Comparison of ENCODE assay signal across 25 cellular contexts in the genomic region with DNA sequence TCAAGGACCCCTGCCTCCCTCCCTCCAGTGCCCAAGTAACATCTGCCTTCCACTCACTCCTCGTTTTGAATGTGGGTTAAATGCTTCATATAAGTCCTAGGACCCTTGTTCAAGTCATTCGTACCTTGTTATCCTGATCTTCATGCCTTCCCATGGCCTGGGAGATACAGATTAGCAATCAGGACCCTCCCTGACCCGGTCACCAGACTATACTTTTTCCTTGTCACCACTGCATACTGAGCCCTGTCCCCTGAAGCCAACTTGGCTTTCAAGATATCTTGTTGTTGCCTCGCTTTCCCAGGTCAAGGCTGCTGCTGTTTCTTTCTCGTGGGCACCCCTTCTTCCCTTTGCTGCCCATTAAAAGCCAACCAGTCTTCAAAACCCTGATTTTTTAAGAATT.
"Had no signal": no experiment of that assay in that cellular context is flagged by ENCODE, and none has a peak within 500 bp of the region (broad histone marks: within the 10 kb centered on the region; RNA-seq: fewer than 3 reads in every experiment).

No MANE protein-coding gene starts in this region.

- FAIRE-seq: colon, frontal cortex, keratinocyte had no signal

- H3K9me3 ChIP-seq: gastroesophageal sphincter, heart left ventricle, left lung, lower lobe of right lung had no signal

- H3K27ac ChIP-seq: coronary artery, dorsolateral prefrontal cortex, epithelial cell of prostate, foreskin keratinocyte, gastroesophageal sphincter, heart left ventricle, hepatocyte, left lung, lower lobe of right lung had no signal

- H3K36me3 Mint-ChIP-seq: immature natural killer cell; memory B cell; naive thymus-derived CD4-positive, alpha-beta T cell had no signal

- H3K4me1 Mint-ChIP-seq: immature natural killer cell, memory B cell had no signal

- H3K27me3 ChIP-seq: dorsolateral prefrontal cortex, foreskin keratinocyte, gastroesophageal sphincter, heart left ventricle, hepatocyte, left lung had no signal

- DNase-seq: dermis blood vessel endothelial cell; dorsolateral prefrontal cortex; effector CD4-positive, alpha-beta T cell; effector memory CD4-positive, alpha-beta T cell; foreskin keratinocyte; heart left ventricle; hypothalamus; immature natural killer cell; left cardiac atrium; left lung; left ventricle myocardium superior; lower lobe of right lung; mammary epithelial cell; mesendoderm; midbrain; naive thymus-derived CD4-positive, alpha-beta T cell had no signal

- ATAC-seq: esophagus mucosa; foreskin keratinocyte; gastroesophageal sphincter; left cardiac atrium; left lung; left ventricle myocardium superior; lower lobe of right lung; naive thymus-derived CD4-positive, alpha-beta T cell had no signal

- H3K4me1 ChIP-seq: foreskin keratinocyte, gastroesophageal sphincter, left lung, lower lobe of right lung had no signal

- H3K27ac Mint-ChIP-seq: immature natural killer cell; memory B cell; naive thymus-derived CD4-positive, alpha-beta T cell had no signal

- H3K9me3 Mint-ChIP-seq: memory B cell had no signal

- H2AFZ ChIP-seq: hepatocyte had no signal

- H3K4me3 ChIP-seq: coronary artery, dorsolateral prefrontal cortex, gastroesophageal sphincter, heart left ventricle, hepatocyte, left lung, lower lobe of right lung had no signal

- H3K4me3 Mint-ChIP-seq: immature natural killer cell; memory B cell; naive thymus-derived CD4-positive, alpha-beta T cell had no signal

- H3K4me2 ChIP-seq: hepatocyte had no signal

- H3K36me3 ChIP-seq: gastroesophageal sphincter, left lung, lower lobe of right lung had no signal

- H3K79me2 ChIP-seq: hepatocyte had no signal
